Comparison of ENCODE assay signal across 8 cellular contexts in genomic region chr3:51682079-51682478, GRCh38.
DNase-seq lines count a peak whose midpoint lies in the region; ATAC-seq lines count a peak whose summit lies in the region.

No MANE protein-coding gene starts in this region.

- peak; percentile 38 for DNase-seq in NCI-H2171 treated with DMSO at 0.1 percent for 48 hours (lab: John Stamatoyannopoulos, UW)
- DNase-seq in NCI-H2171 (lab: John Stamatoyannopoulos, UW), result no peak
- peak; percentile 41 for DNase-seq in NCI-H1048 (lab: John Stamatoyannopoulos, UW)
- peak; percentile 54 for DNase-seq in T-helper 9 cell
- peak; percentile 84 for DNase-seq in astrocyte of the hippocampus (ENCODE audit: low read depth, low spot score)
- peak; percentile 84 for DNase-seq in iPS DF 19.7 (ENCODE audit: low read depth, low spot score)
- DNase-seq in smooth muscle cell of the brain vasculature (ENCODE audit: low read depth, low spot score), result peak; percentile 63

- peak; percentile 78 for ATAC-seq in HG02623 (IDR thresholded peaks at IDR 0.05; ENCODE audit: unreplicated experiment)
